ENCODE assay signal across 9 cellular contexts in genomic region chr14:74941676-74942097, GRCh38. TPM values are rescaled to one million over a fixed set of nuclear protein-coding genes. Genes with fewer than 3 reads are reported as not detected.
DNase-seq lines count a peak whose midpoint lies in the region; ATAC-seq and TF ChIP-seq lines count a peak whose summit lies in the region.
"Had no signal": no experiment of that assay in that cellular context is flagged by ENCODE, and none has a peak within 500 bp of the region (broad histone marks: within the 10 kb centered on the region; RNA-seq: fewer than 3 reads in every experiment).

No MANE protein-coding gene starts in this region.

- H3K4me2 ChIP-seq in Karpas-422 (ENCODE audit: low read depth, low read length, poor library complexity, severe bottlenecking) (peak overlapping the region; percentile 89), trophoblast cell (ENCODE audit: low read length) (no peak overlapping the region)

- intact Hi-C loops in esophagus squamous epithelium (cut with DNase I) = no loop called here
- intact Hi-C loops in upper lobe of right lung (cut with DNase I) = loop anchor here (10.0 kb wide), 1 partner anchor 143 kb away; no protein-coding TSS in a partner anchor

- H3K36me3 Mint-ChIP-seq in activated CD8-positive, alpha-beta memory T cell treated with anti-CD3 and anti-CD28 coated beads, Interleukin-2, amount 10 ng/mL, durations not matched to agents 7 days and 5 days = no peaks in the 10 kb centered on the region

- H3K23ac ChIP-seq in trophoblast cell (ENCODE audit: low read length) = no peak overlapping the region

- H3K18ac ChIP-seq in trophoblast cell (ENCODE audit: low read length) = no peak overlapping the region

- ATAC-seq in GM18909 (IDR thresholded peaks at IDR 0.05; ENCODE audit: poor library complexity, unreplicated experiment) (peak; percentile 65), upper lobe of right lung (peak; percentile 80), HG03378 (IDR thresholded peaks at IDR 0.05; ENCODE audit: unreplicated experiment) (no peak), GM18873 (IDR thresholded peaks at IDR 0.05; ENCODE audit: low FRiP score, unreplicated experiment) (no peak)
- ATAC-seq in activated CD8-positive, alpha-beta memory T cell treated with anti-CD3 and anti-CD28 coated beads, Interleukin-2, amount 10 ng/mL, durations not matched to agents 7 days and 5 days = peak; percentile 79

- H2BK5ac ChIP-seq in trophoblast cell (ENCODE audit: low read depth, low read length, poor library complexity) = no peak overlapping the region

- H3K4me3 ChIP-seq in Karpas-422 (ENCODE audit: low read length) (peak overlapping the region; percentile 68), esophagus squamous epithelium (peak overlapping the region in 2 of 4 donors; percentile 9 to 18), trophoblast cell (ENCODE audit: low read depth, low read length) (no peak overlapping the region), upper lobe of right lung (no peak overlapping the region)
- H3K4me3 ChIP-seq: SJSA1 had no signal

- H2AFZ ChIP-seq in Karpas-422 (ENCODE audit: low read length) (no peak overlapping the region), trophoblast cell (ENCODE audit: insufficient read depth, low read length, poor library complexity) (peak overlapping the region; percentile 62)

- no peak overlapping the region for H3K14ac ChIP-seq in trophoblast cell (ENCODE audit: low read length)

- H3K9me2 ChIP-seq in Karpas-422 (replicated peaks; ENCODE audit: insufficient read depth, low read length) = no peaks in the 10 kb centered on the region

- peaks cover 3% of the 10 kb centered on the region for H3K79me1 ChIP-seq in trophoblast cell (ENCODE audit: low read length)

- no peaks in the 10 kb centered on the region for H3K9me3 ChIP-seq in Karpas-422 (ENCODE audit: low read length)
- H3K9me3 ChIP-seq in esophagus squamous epithelium = no peaks in the 10 kb centered on the region
- no peaks in the 10 kb centered on the region for H3K9me3 ChIP-seq in trophoblast cell (ENCODE audit: insufficient read depth, low read depth, low read length)
- H3K9me3 ChIP-seq in upper lobe of right lung = no peaks in the 10 kb centered on the region
- H3K9me3 ChIP-seq: SJSA1 had no signal

- H4K91ac ChIP-seq in trophoblast cell (ENCODE audit: low read depth, low read length) = no peak overlapping the region

- H3K4me1 ChIP-seq in Karpas-422 (ENCODE audit: low read length) (peaks cover 92% of the 10 kb centered on the region), esophagus squamous epithelium (peaks cover 40 to 61% (median 48%) of the 10 kb centered on the region in 3 donors), trophoblast cell (ENCODE audit: control insufficient read depth in 1 of 2, insufficient read depth in 2 of 2, low read length in 2 of 2) (peaks cover 13 to 16% of the 10 kb centered on the region in 2 experiments), upper lobe of right lung (peaks cover 42% of the 10 kb centered on the region)

- no peak overlapping the region for H2AK5ac ChIP-seq in trophoblast cell (ENCODE audit: low read length)

- WGBS in esophagus squamous epithelium, 2 donors = 19% methylated on average over 7 to 8 of the region's 13 CpGs
- no CpG with 5 or more reads among the region's 13 CpGs for WGBS in trophoblast cell (ENCODE audit: extremely low coverage, insufficient coverage, insufficient read length)

- H3K79me2 ChIP-seq in Karpas-422 (ENCODE audit: low read length) = no peaks in the 10 kb centered on the region
- no peaks in the 10 kb centered on the region for H3K79me2 ChIP-seq in trophoblast cell (ENCODE audit: control insufficient read depth, insufficient read depth, low read length, poor library complexity)

- H3K36me3 ChIP-seq in Karpas-422 (ENCODE audit: insufficient read depth, low read length) (no peaks in the 10 kb centered on the region), esophagus squamous epithelium (no peaks in the 10 kb centered on the region), trophoblast cell (ENCODE audit: control insufficient read depth in 1 of 2, insufficient read depth in 2 of 2, low read length in 2 of 2) (peaks cover 5 to 7% of the 10 kb centered on the region in 2 experiments), upper lobe of right lung (no peaks in the 10 kb centered on the region)
- H3K36me3 ChIP-seq: SJSA1 had no signal

- no peak overlapping the region for H4K8ac ChIP-seq in trophoblast cell (ENCODE audit: low read depth, low read length)

- H2BK12ac ChIP-seq in trophoblast cell (ENCODE audit: low read length) = peak overlapping the region; percentile 14

- peak overlapping the region; percentile 62 for H3K4me3 Mint-ChIP-seq in activated CD8-positive, alpha-beta memory T cell treated with anti-CD3 and anti-CD28 coated beads, Interleukin-2, amount 10 ng/mL, durations not matched to agents 7 days and 5 days

- no peak overlapping the region for H4K12ac ChIP-seq in trophoblast cell (ENCODE audit: low read depth, low read length)

- CTCF ChIA-PET in activated CD8-positive, alpha-beta memory T cell treated with anti-CD3 and anti-CD28 coated beads, Interleukin-2, amount 10 ng/mL, durations not matched to agents 7 days and 5 days (lab: Charles Lee) = interaction anchor here (0.5 to 8.5 kb wide), 17 partner anchors 10 to 350 kb away, joined by 3 to 60 read pairs (median 3); partner anchors contain the start of genes ACYP1, PGF and ZC2HC1C

- TF ChIP-seq POLR2A in esophagus squamous epithelium (IDR thresholded peaks at IDR 0.05) = no peak

- peak overlapping the region; percentile 87 for H3K27ac Mint-ChIP-seq in activated CD8-positive, alpha-beta memory T cell treated with anti-CD3 and anti-CD28 coated beads, Interleukin-2, amount 10 ng/mL, durations not matched to agents 7 days and 5 days

- no peaks in the 10 kb centered on the region for H3K9me3 Mint-ChIP-seq in activated CD8-positive, alpha-beta memory T cell treated with anti-CD3 and anti-CD28 coated beads, Interleukin-2, amount 10 ng/mL, durations not matched to agents 7 days and 5 days (ENCODE audit: low read depth)

- H3K27me3 ChIP-seq in Karpas-422 (ENCODE audit: low read length) (no peaks in the 10 kb centered on the region), esophagus squamous epithelium (no peaks in the 10 kb centered on the region), trophoblast cell (ENCODE audit: insufficient read depth, low read length) (no peaks in the 10 kb centered on the region), upper lobe of right lung (no peaks in the 10 kb centered on the region)
- H3K27me3 ChIP-seq: SJSA1 had no signal

- no peaks in the 10 kb centered on the region for H4K20me1 ChIP-seq in Karpas-422 (ENCODE audit: insufficient read depth, low read depth, low read length)

- H3K9ac ChIP-seq in Karpas-422 (ENCODE audit: low read length) (peak overlapping the region; percentile 90), trophoblast cell (ENCODE audit: low read length) (no peak overlapping the region)

- no peaks in the 10 kb centered on the region for H3K27me3 Mint-ChIP-seq in activated CD8-positive, alpha-beta memory T cell treated with anti-CD3 and anti-CD28 coated beads, Interleukin-2, amount 10 ng/mL, durations not matched to agents 7 days and 5 days

- TF ChIP-seq CTCF in esophagus squamous epithelium (IDR thresholded peaks at IDR 0.05) (no peak), upper lobe of right lung (IDR thresholded peaks at IDR 0.05) (no peak)

- peaks cover 32% of the 10 kb centered on the region for H3K4me1 Mint-ChIP-seq in activated CD8-positive, alpha-beta memory T cell treated with anti-CD3 and anti-CD28 coated beads, Interleukin-2, amount 10 ng/mL, durations not matched to agents 7 days and 5 days

- peak overlapping the region; percentile 98 for H3K27ac ChIP-seq in Karpas-422 (ENCODE audit: low read length)
- peak overlapping the region; percentile 81 to 89 (median 84) for H3K27ac ChIP-seq in esophagus squamous epithelium
- H3K27ac ChIP-seq in trophoblast cell (ENCODE audit: low read depth, low read length) = no peak overlapping the region
- peak overlapping the region; percentile 87 for H3K27ac ChIP-seq in upper lobe of right lung
- H3K27ac ChIP-seq: SJSA1 had no signal

- no peak overlapping the region for H2BK120ac ChIP-seq in trophoblast cell (ENCODE audit: insufficient read depth, low read length, poor library complexity)

- no peak overlapping the region for H3K4ac ChIP-seq in trophoblast cell (ENCODE audit: low read depth, low read length)

- peak; percentile 99 for DNase-seq in Karpas-422
- DNase-seq in activated CD8-positive, alpha-beta memory T cell treated with anti-CD3 and anti-CD28 coated beads, Interleukin-2, amount 10 ng/mL, durations not matched to agents 7 days and 5 days = peak; percentile 80
- DNase-seq in esophagus squamous epithelium (lab: John Stamatoyannopoulos, UW) = no peak
- DNase-seq in trophoblast cell = peak in 1 of 2 donors; percentile 35
- DNase-seq in upper lobe of right lung = peak; percentile 86

RNA-seq across cellular contexts. Expression of gene PGF, which starts 13.7 kb away (rescaled TPM):
- total RNA-seq in Karpas-422 (2014; rRNA removed; shearing (Covaris generic); ENCODE audit: low replicate concordance) = 3.5 and 8.3 TPM in 2 replicates
- total RNA-seq in activated CD8-positive, alpha-beta memory T cell treated with anti-CD3 and anti-CD28 coated beads, Interleukin-2, amount 10 ng/mL, durations not matched to agents 7 days and 5 days = under 1 TPM; 0.29 to 0.56 TPM
- total RNA-seq in esophagus squamous epithelium (10 to 100 TPM in 1 of 4 donors, 1 to 10 TPM in 3; 1.6 to 42.3 (median 6.2) TPM), upper lobe of right lung (4.7 TPM)
- 746 and 849 TPM in 2 replicates for polyA plus RNA-seq in trophoblast cell (2013)

RNA-seq across cellular contexts. Expression of gene RPS6KL1, which starts 18.6 kb away (rescaled TPM):
- 34.3 and 60.2 TPM in 2 replicates for total RNA-seq in Karpas-422 (2014; rRNA removed; shearing (Covaris generic); ENCODE audit: low replicate concordance)
- 1 to 10 TPM; 2.5 to 3.6 TPM for total RNA-seq in activated CD8-positive, alpha-beta memory T cell treated with anti-CD3 and anti-CD28 coated beads, Interleukin-2, amount 10 ng/mL, durations not matched to agents 7 days and 5 days
- 1 to 10 TPM in 3 of 4 donors, under 1 TPM in 1; 0.83 to 1.7 (median 1.3) TPM for total RNA-seq in esophagus squamous epithelium
- 0.31 and 0.67 TPM in 2 replicates for polyA plus RNA-seq in trophoblast cell (2013)
- total RNA-seq in upper lobe of right lung = 5.1 TPM
- total RNA-seq: SJSA1 had no signal

RNA-seq across cellular contexts. Expression of gene DLST, which starts 60.0 kb away (rescaled TPM):
- total RNA-seq in Karpas-422 (2014; rRNA removed; shearing (Covaris generic); ENCODE audit: low replicate concordance) = 101 and 105 TPM in 2 replicates
- total RNA-seq in activated CD8-positive, alpha-beta memory T cell treated with anti-CD3 and anti-CD28 coated beads, Interleukin-2, amount 10 ng/mL, durations not matched to agents 7 days and 5 days = 100 to 1,000 TPM; 106 to 119 TPM
- 10 to 100 TPM; 54.9 to 87.0 (median 69.0) TPM for total RNA-seq in esophagus squamous epithelium
- polyA plus RNA-seq in trophoblast cell (2013) = 46.1 and 47.0 TPM in 2 replicates
- 90.1 TPM for total RNA-seq in upper lobe of right lung

Comparison
In these comparisons a context has a peak if more than half of its experiments do, and no peak if none do; other contexts are left out.
1. ATAC-seq: peak in GM18909 (single experiment), activated CD8-positive, alpha-beta memory T cell treated with anti-CD3 and anti-CD28 coated beads, Interleukin-2, amount 10 ng/mL, durations not matched to agents 7 days and 5 days (single experiment) and upper lobe of right lung (single experiment); none in HG03378 (single experiment) and GM18873 (single experiment).